Comparison of ENCODE assay signal across 25 cellular contexts in genomic region chr17:82008258-82008940, GRCh38. TPM values are rescaled to one million over a fixed set of nuclear protein-coding genes. Genes with fewer than 3 reads are reported as not detected.
"Had no signal": no experiment of that assay in that cellular context is flagged by ENCODE, and none has a peak within 500 bp of the region (broad histone marks: within the 10 kb centered on the region; RNA-seq: fewer than 3 reads in every experiment).

No MANE protein-coding gene starts in this region.

- H3K9me3 ChIP-seq: pancreas, psoas muscle, right atrium auricular region, spleen, stomach, thyroid gland had no signal

- H3K36me3 ChIP-seq: pancreas, right atrium auricular region, thyroid gland had no signal

- H3K4me1 ChIP-seq: pancreas had no signal

- H3K27me3 ChIP-seq: pancreas, right atrium auricular region, spleen, stomach, thyroid gland had no signal

- ATAC-seq: activated CD4-positive, alpha-beta T cell treated with anti-CD3 and anti-CD28 coated beads for 36 hours; activated CD8-positive, alpha-beta memory T cell treated with anti-CD3 and anti-CD28 coated beads, Interleukin-2, amount 10 ng/mL, durations not matched to agents 7 days and 5 days; activated CD8-positive, alpha-beta T cell treated with anti-CD3 and anti-CD28 coated beads, Interleukin-2, amount 10 ng/mL, durations not matched to agents 7 days and 5 days; esophagus mucosa; left cardiac atrium; pancreas; psoas muscle had no signal

- H3K27ac ChIP-seq: pancreas, psoas muscle, right atrium auricular region, spleen, stomach, thyroid gland had no signal

- H3K4me3 Mint-ChIP-seq: activated CD4-positive, alpha-beta T cell treated with anti-CD3 and anti-CD28 coated beads for 36 hours; activated CD8-positive, alpha-beta memory T cell treated with anti-CD3 and anti-CD28 coated beads, Interleukin-2, amount 10 ng/mL, durations not matched to agents 7 days and 5 days; activated CD8-positive, alpha-beta T cell treated with anti-CD3 and anti-CD28 coated beads, Interleukin-2, amount 10 ng/mL, durations not matched to agents 7 days and 5 days; activated naive CD4-positive, alpha-beta T cell treated with anti-CD3 and anti-CD28 coated beads, Interleukin-2, amount 50 U/mL, for 24 hours; activated naive CD8-positive, alpha-beta T cell treated with anti-CD3 and anti-CD28 coated beads, Interleukin-2, amount 50 U/mL, for 24 hours; mesothelial cell of epicardium; naive B cell; nephron progenitor cell; T-helper 2 cell treated with Interferon-gamma antibody and Interleukin-4, amounts not matched to agents 5 μg/mL and 100 μg/mL, for 36 hours had no signal

- DNase-seq: activated CD4-positive, alpha-beta T cell treated with anti-CD3 and anti-CD28 coated beads for 36 hours; activated CD4-positive, CD25-positive, alpha-beta regulatory T cell; activated CD8-positive, alpha-beta memory T cell treated with anti-CD3 and anti-CD28 coated beads, Interleukin-2, amount 10 ng/mL, durations not matched to agents 7 days and 5 days; activated CD8-positive, alpha-beta T cell treated with anti-CD3 and anti-CD28 coated beads, Interleukin-2, amount 10 ng/mL, durations not matched to agents 7 days and 5 days; activated naive CD8-positive, alpha-beta T cell treated with anti-CD3 and anti-CD28 coated beads, Interleukin-2, amount 50 U/mL, for 24 hours; activated T-cell treated with anti-CD3 and anti-CD28 coated beads, Interleukin-2, amount 50 U/mL, for 48 hours; cortex of kidney; foreskin fibroblast; hippocampal formation; left cardiac atrium; naive B cell; nephron progenitor cell; pancreas; psoas muscle; spleen; stimulated activated CD4-positive, alpha-beta T cell treated with anti-CD3 and anti-CD28 coated beads, Interleukin-2, amount 100 ng/mL, for 48 hours; stomach; T-helper 1 cell; thyroid gland had no signal

- H3K9me3 Mint-ChIP-seq: activated naive CD4-positive, alpha-beta T cell treated with anti-CD3 and anti-CD28 coated beads, Interleukin-2, amount 50 U/mL, for 24 hours; activated naive CD8-positive, alpha-beta T cell treated with anti-CD3 and anti-CD28 coated beads, Interleukin-2, amount 50 U/mL, for 24 hours; activated T-helper 2 cell treated with anti-CD3 and anti-CD28 coated beads, Interferon-gamma antibody, Interleukin-2, Interleukin-4, amounts not matched to agents 10 μg/mL and 5 μg/mL and 100 μg/mL, durations not matched to agents 14 hours and 24 hours and 36 hours; mesothelial cell of epicardium; naive B cell; nephron progenitor cell; T-helper 2 cell treated with Interferon-gamma antibody and Interleukin-4, amounts not matched to agents 5 μg/mL and 100 μg/mL, for 36 hours had no signal

- H3K36me3 Mint-ChIP-seq: activated CD8-positive, alpha-beta memory T cell treated with anti-CD3 and anti-CD28 coated beads, Interleukin-2, amount 10 ng/mL, durations not matched to agents 7 days and 5 days; activated naive CD4-positive, alpha-beta T cell treated with anti-CD3 and anti-CD28 coated beads, Interleukin-2, amount 50 U/mL, for 24 hours; mesothelial cell of epicardium; naive B cell had no signal

- H3K27ac Mint-ChIP-seq: activated CD4-positive, alpha-beta T cell treated with anti-CD3 and anti-CD28 coated beads for 36 hours; activated CD8-positive, alpha-beta memory T cell treated with anti-CD3 and anti-CD28 coated beads, Interleukin-2, amount 10 ng/mL, durations not matched to agents 7 days and 5 days; activated CD8-positive, alpha-beta T cell treated with anti-CD3 and anti-CD28 coated beads, Interleukin-2, amount 10 ng/mL, durations not matched to agents 7 days and 5 days; activated naive CD4-positive, alpha-beta T cell treated with anti-CD3 and anti-CD28 coated beads, Interleukin-2, amount 50 U/mL, for 24 hours; activated naive CD8-positive, alpha-beta T cell treated with anti-CD3 and anti-CD28 coated beads, Interleukin-2, amount 50 U/mL, for 24 hours; activated T-helper 2 cell treated with anti-CD3 and anti-CD28 coated beads, Interferon-gamma antibody, Interleukin-2, Interleukin-4, amounts not matched to agents 10 μg/mL and 5 μg/mL and 100 μg/mL, durations not matched to agents 14 hours and 24 hours and 36 hours; mesothelial cell of epicardium; naive B cell; nephron progenitor cell; T-helper 2 cell treated with Interferon-gamma antibody and Interleukin-4, amounts not matched to agents 5 μg/mL and 100 μg/mL, for 36 hours had no signal

- H3K4me3 ChIP-seq: pancreas, psoas muscle, right atrium auricular region, spleen, stomach, thyroid gland had no signal

- H3K27me3 Mint-ChIP-seq: activated CD4-positive, alpha-beta T cell treated with anti-CD3 and anti-CD28 coated beads for 36 hours; activated CD8-positive, alpha-beta memory T cell treated with anti-CD3 and anti-CD28 coated beads, Interleukin-2, amount 10 ng/mL, durations not matched to agents 7 days and 5 days; activated naive CD4-positive, alpha-beta T cell treated with anti-CD3 and anti-CD28 coated beads, Interleukin-2, amount 50 U/mL, for 24 hours; activated naive CD8-positive, alpha-beta T cell treated with anti-CD3 and anti-CD28 coated beads, Interleukin-2, amount 50 U/mL, for 24 hours; naive B cell had no signal

- H3K4me1 Mint-ChIP-seq: activated CD4-positive, alpha-beta T cell treated with anti-CD3 and anti-CD28 coated beads for 36 hours; activated naive CD4-positive, alpha-beta T cell treated with anti-CD3 and anti-CD28 coated beads, Interleukin-2, amount 50 U/mL, for 24 hours; naive B cell had no signal

RNA-seq across cellular contexts. Expression of gene RAC3, which starts 23.1 kb away (rescaled TPM):
- total RNA-seq: psoas muscle had no signal
